8 cellular contexts compared by ENCODE assay signal in genomic region chr13:106083620-106084350, GRCh38.
DNase-seq lines count a peak whose midpoint lies in the region; ATAC-seq and TF ChIP-seq lines count a peak whose summit lies in the region.

No MANE protein-coding gene starts in this region.

- no peaks in the 10 kb centered on the region for H3K27me3 Mint-ChIP-seq in T-helper 17 cell

- no peaks in the 10 kb centered on the region for H3K4me1 Mint-ChIP-seq in T-helper 17 cell

- no peaks in the 10 kb centered on the region for H3K9me3 ChIP-seq in T-helper 17 cell (ENCODE audit: control insufficient read depth, low read length, poor library complexity, severe bottlenecking)

- H3K27ac Mint-ChIP-seq in T-helper 17 cell: no peak overlapping the region

- no peaks in the 10 kb centered on the region for H3K36me3 Mint-ChIP-seq in T-helper 17 cell (ENCODE audit: low read depth)

- ATAC-seq in HG02884 (IDR thresholded peaks at IDR 0.05; ENCODE audit: unreplicated experiment): peak; percentile 68
- no peak for ATAC-seq in GM18498 (IDR thresholded peaks at IDR 0.05; ENCODE audit: unreplicated experiment)
- ATAC-seq in T-helper 17 cell: no peak

- DNase-seq in NCI-H345 (lab: John Stamatoyannopoulos, UW) (peak; percentile 27), NCI-H345 treated with DMSO at 0.1 percent for 48 hours (lab: John Stamatoyannopoulos, UW; ENCODE audit: unreplicated experiment) (no peak), iPS-NIHi11 (ENCODE audit: low spot score) (peak; percentile 56), NOMO-1 treated with dmso at 0.1 percent for 144 hours (lab: John Stamatoyannopoulos, UW; ENCODE audit: unreplicated experiment) (no peak), T-helper 17 cell (no peak)

- no peak overlapping the region for H3K4me3 Mint-ChIP-seq in T-helper 17 cell

- H3K27ac ChIP-seq in VCaP: no peak overlapping the region

- TF ChIP-seq CTCF in VCaP (conservative IDR thresholded peaks at IDR 0.05): peak; percentile 56

Comparison
In these comparisons a context has a peak if more than half of its experiments do, and no peak if none do; other contexts are left out.
1. DNase-seq: peak in NCI-H345 (single experiment) and iPS-NIHi11 (single experiment); none in NCI-H345 treated with DMSO at 0.1 percent for 48 hours (single experiment), NOMO-1 treated with dmso at 0.1 percent for 144 hours (single experiment) and T-helper 17 cell (0 of 3).